ENCODE assay signal across 25 cellular contexts in genomic region chr1:85573348-85573747, GRCh38. TPM values are rescaled to one million over a fixed set of nuclear protein-coding genes. Genes with fewer than 3 reads are reported as not detected.
A peak's percentile ranks its signal among the peaks of the same experiment; 100 is the strongest.
DNase-seq lines count a peak whose midpoint lies in the region; FAIRE-seq and TF ChIP-seq lines count a peak whose summit lies in the region.
"Had no signal": no experiment of that assay in that cellular context is flagged by ENCODE, and none has a peak within 500 bp of the region (broad histone marks: within the 10 kb centered on the region; RNA-seq: fewer than 3 reads in every experiment).

No MANE protein-coding gene starts in this region.

- H3K4me1 ChIP-seq in SJSA1 (replicated peaks) (peaks cover 76% of the 10 kb centered on the region), endothelial cell of umbilical vein (ENCODE audit: control insufficient read depth, extremely low read depth, insufficient read depth, low read length) (peaks cover 80% of the 10 kb centered on the region), small intestine (ENCODE audit: control insufficient read depth in 2 of 2, insufficient read depth in 1 of 2, low read depth in 1 of 2, low read length in 1 of 2) (peaks cover 0 to 4% of the 10 kb centered on the region in 2 donors), MM.1S (ENCODE audit: low read length) (no peaks in the 10 kb centered on the region)

- POLR2A ChIA-PET in endothelial cell of umbilical vein (lab: Charles Lee), result no interaction called here

- H2AFZ ChIP-seq in endothelial cell of umbilical vein (ENCODE audit: low read depth, low read length) (no peak overlapping the region), MM.1S (ENCODE audit: low read length) (no peak overlapping the region)
- H2AFZ ChIP-seq: neural progenitor cell had no signal

- dilution Hi-C loops in endothelial cell of umbilical vein (cut with MboI; ENCODE audit: extremely low pct_ligation_motif_present, low sequenced_read_pairs), result no loop called here

- H3K4me2 ChIP-seq in endothelial cell of umbilical vein (ENCODE audit: insufficient read depth, low read length), result peak overlapping the region; percentile 20
- H3K4me2 ChIP-seq in MM.1S (ENCODE audit: low read depth, low read length), result no peak overlapping the region
- H3K4me2 ChIP-seq: KMS-11, neural progenitor cell had no signal

- TF ChIP-seq CTCF in HFFc6 (IDR thresholded peaks at IDR 0.05) (no peak), endothelial cell of umbilical vein (IDR thresholded peaks at IDR 0.05; ENCODE audit: extremely low read depth in 1 of 2, insufficient read depth in 1 of 2, low read depth in 1 of 2, low read length in 2 of 2) (no peak), MM.1S (IDR thresholded peaks at IDR 0.05; ENCODE audit: low read length) (no peak)

- H3K9me3 ChIP-seq in SJSA1 (replicated peaks) (0 out of 2 replicates have a peak, but pooled peaks cover 3% of the 10 kb centered on the region), endothelial cell of umbilical vein (replicated peaks; ENCODE audit: control insufficient read depth, insufficient read depth, low read length) (no peaks in the 10 kb centered on the region), small intestine (ENCODE audit: control insufficient read depth, low read depth) (no peaks in the 10 kb centered on the region), MM.1S (replicated peaks; ENCODE audit: insufficient read depth, low read length) (no peaks in the 10 kb centered on the region)
- H3K9me3 ChIP-seq: lower lobe of right lung, sigmoid colon had no signal

- H3F3A ChIP-seq in MM.1S (ENCODE audit: insufficient read depth, low read length), result no peaks in the 10 kb centered on the region

- H3K27ac Mint-ChIP-seq in HFFc6, result peak overlapping the region; percentile 96
- H3K27ac Mint-ChIP-seq: activated CD4-positive, alpha-beta memory T cell treated with anti-CD3 and anti-CD28 coated beads for 36 hours; activated naive CD8-positive, alpha-beta T cell; CD8-positive, alpha-beta memory T cell; neural progenitor cell; T-cell had no signal

- WGBS in small intestine, 3 donors, result 10 to 47% (median 27%) methylated on average over 2 of the region's 2 CpGs

- FAIRE-seq in endothelial cell of umbilical vein (lab: Jason Lieb, UNC) (peak; percentile 64), small intestine (lab: Jason Lieb, UNC) (no peak)

- H3K9me1 ChIP-seq in endothelial cell of umbilical vein (replicated peaks; ENCODE audit: control insufficient read depth, extremely low read depth, insufficient read depth, low read length), result no peaks in the 10 kb centered on the region

- DNase-seq in HFFc6 (no peak), SJSA1 (ENCODE audit: low read depth in 1 of 2, low spot score in 2 of 2) (no peak), endothelial cell of umbilical vein (ENCODE audit: low read depth, low spot score) (peak; percentile 78), small intestine (peak; percentile 86), MM.1S (no peak), erythroblast (lab: John Stamatoyannopoulos, UW) (no peak), MV-4-11 (lab: John Stamatoyannopoulos, UW) (no peak), NCI-H2029 (lab: John Stamatoyannopoulos, UW) (no peak)
- DNase-seq: activated CD4-positive, alpha-beta memory T cell treated with anti-CD3 and anti-CD28 coated beads for 36 hours; AML-193; CD8-positive, alpha-beta memory T cell; DMS153; GF-D8; lower lobe of right lung; NCI-H1694; NCI-H2227 treated with DMSO at 0.1 percent for 48 hours; NCI-H748 treated with DMSO at 0.1 percent for 48 hours; SHP77 treated with DMSO at 0.1 percent for 48 hours; sigmoid colon; stimulated activated CD8-positive, alpha-beta memory T cell treated with anti-CD3 and anti-CD28 coated beads, Interleukin-4, amount 100 ng/mL, for 48 hours; T-cell; trophoblast cell had no signal

- H3K27me3 Mint-ChIP-seq in HFFc6 (ENCODE audit: insufficient read depth), result peaks cover 26% of the 10 kb centered on the region

- no peak overlapping the region for H3K4me3 ChIP-seq in SJSA1
- no peak overlapping the region for H3K4me3 ChIP-seq in endothelial cell of umbilical vein (replicated peaks in 1 of 3; ENCODE audit: insufficient read depth in 1 of 3, low read depth in 1 of 3, low read length in 3 of 3)
- no peak overlapping the region for H3K4me3 ChIP-seq in small intestine (ENCODE audit: low read depth in 1 of 2, low read length in 2 of 2)
- H3K4me3 ChIP-seq in MM.1S (ENCODE audit: low read length), result no peak overlapping the region
- H3K4me3 ChIP-seq: lower lobe of right lung, neural progenitor cell, sigmoid colon had no signal

- peaks cover 64% of the 10 kb centered on the region for H3K79me2 ChIP-seq in endothelial cell of umbilical vein (ENCODE audit: control insufficient read depth, insufficient read depth, low read length)
- H3K79me2 ChIP-seq in MM.1S (ENCODE audit: low read length), result no peaks in the 10 kb centered on the region

- peaks cover 78% of the 10 kb centered on the region for H3K36me3 Mint-ChIP-seq in HFFc6 (ENCODE audit: low read depth)
- H3K36me3 Mint-ChIP-seq: activated CD4-positive, alpha-beta memory T cell treated with anti-CD3 and anti-CD28 coated beads for 36 hours; activated naive CD8-positive, alpha-beta T cell; CD8-positive, alpha-beta memory T cell; neural progenitor cell; T-cell had no signal

- no TSS peak for BruUV-seq in endothelial cell of umbilical vein (replicated peaks; lab: Mats Ljungman, UMichigan)

- TF ChIP-seq POLR2A in endothelial cell of umbilical vein (IDR thresholded peaks at IDR 0.05; ENCODE audit: low read depth, low read length) (peak; percentile 13), erythroblast (IDR thresholded peaks at IDR 0.05; ENCODE audit: low read length) (no peak)

- H3K9ac ChIP-seq in endothelial cell of umbilical vein (replicated peaks; ENCODE audit: extremely low read depth, insufficient read depth, low read length), result no peak overlapping the region
- H3K9ac ChIP-seq in MM.1S (ENCODE audit: low read length), result no peak overlapping the region
- H3K9ac ChIP-seq: KMS-11, neural progenitor cell had no signal

- peaks cover 75% of the 10 kb centered on the region for H3K4me1 Mint-ChIP-seq in HFFc6 (ENCODE audit: low read depth)

- intact Hi-C loops in endothelial cell of umbilical vein (cut with micrococcal nuclease), result no loop called here

- no peaks in the 10 kb centered on the region for H3K27me3 ChIP-seq in SJSA1 (replicated peaks)
- no peaks in the 10 kb centered on the region for H3K27me3 ChIP-seq in endothelial cell of umbilical vein (ENCODE audit: control insufficient read depth in 2 of 2, insufficient read depth in 2 of 2, low read length in 2 of 2)
- H3K27me3 ChIP-seq in small intestine (ENCODE audit: control insufficient read depth in 2 of 2, insufficient read depth in 2 of 2, low read length in 2 of 2), result peaks cover 0 to 10% of the 10 kb centered on the region in 2 donors
- H3K27me3 ChIP-seq in MM.1S (replicated peaks; ENCODE audit: insufficient read depth, low read length), result peaks cover 12% of the 10 kb centered on the region
- H3K27me3 ChIP-seq: sigmoid colon had no signal

- H3K9me2 ChIP-seq in MM.1S (replicated peaks; ENCODE audit: insufficient read depth, low read length), result no peaks in the 10 kb centered on the region

- no peaks in the 10 kb centered on the region for H4K20me1 ChIP-seq in endothelial cell of umbilical vein (replicated peaks; ENCODE audit: control insufficient read depth, extremely low read depth, insufficient read depth, low read length)
- no peaks in the 10 kb centered on the region for H4K20me1 ChIP-seq in MM.1S (ENCODE audit: insufficient read depth, low read length)

- H3K27ac ChIP-seq in SJSA1, result 0 out of 2 replicates have a peak overlapping the region, but pooled peaks have one; percentile 4
- peak overlapping the region; percentile 24 for H3K27ac ChIP-seq in endothelial cell of umbilical vein (ENCODE audit: insufficient read depth, low read depth, low read length)
- no peak overlapping the region for H3K27ac ChIP-seq in small intestine (ENCODE audit: low read depth in 1 of 2, low read length in 1 of 2)
- H3K27ac ChIP-seq in MM.1S (ENCODE audit: low read length), result no peak overlapping the region
- H3K27ac ChIP-seq: KMS-11, lower lobe of right lung, neural progenitor cell had no signal

- CTCF ChIA-PET in endothelial cell of umbilical vein (lab: Charles Lee), result interaction anchor here (1.5 to 5.2 kb wide), 2 partner anchors 120 to 265 kb away, joined by 3 to 23 read pairs; no protein-coding TSS in a partner anchor

- H3K4me3 Mint-ChIP-seq in HFFc6, result peak overlapping the region; percentile 99
- H3K4me3 Mint-ChIP-seq: activated CD4-positive, alpha-beta memory T cell treated with anti-CD3 and anti-CD28 coated beads for 36 hours; activated naive CD8-positive, alpha-beta T cell; neural progenitor cell; T-cell had no signal

- H3K36me3 ChIP-seq in SJSA1 (peaks cover 81% of the 10 kb centered on the region), endothelial cell of umbilical vein (ENCODE audit: control insufficient read depth in 2 of 2, extremely low read depth in 1 of 2, insufficient read depth in 2 of 2, low read length in 2 of 2) (no peaks in the 10 kb centered on the region), small intestine (ENCODE audit: control insufficient read depth in 2 of 2, insufficient read depth in 2 of 2, low read length in 2 of 2) (no peaks in the 10 kb centered on the region), MM.1S (replicated peaks; ENCODE audit: insufficient read depth, low read length) (no peaks in the 10 kb centered on the region)
- H3K36me3 ChIP-seq: lower lobe of right lung, neural progenitor cell, sigmoid colon had no signal

- H3K9me3 Mint-ChIP-seq in HFFc6, result peaks cover 4% of the 10 kb centered on the region; the same call in 1 of the 2 replicates
- H3K9me3 Mint-ChIP-seq: activated CD4-positive, alpha-beta memory T cell treated with anti-CD3 and anti-CD28 coated beads for 36 hours; CD8-positive, alpha-beta memory T cell; neural progenitor cell; T-cell had no signal

TF ChIP-seq in endothelial cell of umbilical vein, 7 proteins besides CTCF, POLR2A, EP300 and RAD21 (continues in another document):
- TF ChIP-seq EZH2 (IDR thresholded peaks at IDR 0.05; ENCODE audit: borderline replicate concordance, low read depth, low read length, severe bottlenecking), result no peak
- TF ChIP-seq POLR2AphosphoS5 (IDR thresholded peaks at IDR 0.05; ENCODE audit: insufficient read depth, low read depth, low read length), result no peak
- peak; percentile 55 for TF ChIP-seq GATA2 (IDR thresholded peaks at IDR 0.05; ENCODE audit: insufficient read depth, insufficient read length, low read depth, low read length)

RNA-seq across cellular contexts. Expression of gene CCN1, which starts 7.2 kb away (rescaled TPM):
- 1,000 to 10,000 TPM in 3 of 6 experiments, 100 to 1,000 TPM in 3; 877 to 1,071 (median 1,004) TPM for total RNA-seq in HFFc6 (2021; fragmentation: NEBNext Ultra II Directional; extraction: Animal tissue kit (Norgen Biotek cat#: 25700))
- 47.8 and 65.3 TPM in 2 replicates for total RNA-seq in SJSA1 (2014; rRNA removed; shearing (Covaris generic))
- total RNA-seq in endothelial cell of umbilical vein, result 899 and 1,036 TPM in 2 replicates
- polyA plus RNA-seq in endothelial cell of umbilical vein (462 and 516 TPM in 2 replicates), small intestine (10 to 100 TPM in 1 of 3 donors, 1 to 10 TPM in 2; 2.5 to 88.0 (median 3.5) TPM)
- 1,025 and 1,084 TPM in 2 replicates for polyA plus RNA-seq in endothelial cell of umbilical vein (2011; cell fraction: cytosol; rRNA removed)
- 1,068 and 1,375 TPM in 2 replicates for polyA plus RNA-seq in endothelial cell of umbilical vein (2011; cell fraction: nucleus; rRNA removed)
- polyA plus RNA-seq in endothelial cell of umbilical vein (2012), result 928 and 992 TPM in 2 replicates
- 488 and 545 TPM in 2 replicates for polyA minus RNA-seq in endothelial cell of umbilical vein
- 28.7 TPM for polyA minus RNA-seq in endothelial cell of umbilical vein (2011; cell fraction: cytosol; rRNA and poly(A)+ RNA removed)
- 275 and 431 TPM in 2 replicates for polyA minus RNA-seq in endothelial cell of umbilical vein (2011; cell fraction: nucleus; rRNA and poly(A)+ RNA removed)
- total RNA-seq: activated CD4-positive, alpha-beta memory T cell treated with anti-CD3 and anti-CD28 coated beads for 36 hours had no signal
- polyA plus RNA-seq: CD8-positive, alpha-beta memory T cell had no signal

Comparison
In these comparisons a context has a peak if more than half of its experiments do, and no peak if none do; other contexts are left out.
1. DNase-seq: peak in endothelial cell of umbilical vein (single experiment) and small intestine (single experiment); none in HFFc6 (single experiment), SJSA1 (0 of 2), MM.1S (single experiment), erythroblast (0 of 2), MV-4-11 (single experiment) and NCI-H2029 (single experiment).
2. H3K27ac ChIP-seq: peak in SJSA1 (single experiment) and endothelial cell of umbilical vein (single experiment); none in small intestine (0 of 2) and MM.1S (single experiment).
3. RNA of gene CCN1, which starts 7.2 kb away (total RNA-seq): 877 to 1,071 TPM in HFFc6 and 899 to 1,036 TPM in endothelial cell of umbilical vein; 47.8 to 65.3 TPM in SJSA1; every median in the first group is over 10 times any median in the second.